ENCODE assay signal across 8 cellular contexts in genomic region chr10:79347226-79347893, GRCh38. TPM values are rescaled to one million over a fixed set of nuclear protein-coding genes. Genes with fewer than 3 reads are reported as not detected.
A peak's percentile ranks its signal among the peaks of the same experiment; 100 is the strongest.
DNase-seq lines count a peak whose midpoint lies in the region; FAIRE-seq and TF ChIP-seq lines count a peak whose summit lies in the region.

Gene PPIF, plus strand, starts transcription at chr10:79347469. Its CDS starts 80 bp downstream, at chr10:79347549.

- no peak within 1 kb of the TSS for H2BK15ac ChIP-seq in H9 (ENCODE audit: low read depth, low read length)

- H2AFZ ChIP-seq in H9 (ENCODE audit: low read length), result no peak within 1 kb of the TSS

- CTCF ChIA-PET in activated naive CD4-positive, alpha-beta T cell treated with anti-CD3 and anti-CD28 coated beads for 36 hours (lab: Charles Lee), result interaction anchor here (0.6 to 4.6 kb wide), 14 partner anchors 12 to 973 kb away, joined by 3 to 43 read pairs (median 5); no protein-coding TSS in a partner anchor

- H3K9ac ChIP-seq in H9 (ENCODE audit: extremely low read depth, insufficient read length, low read length), result peak within 1 kb of the TSS; percentile 57

- H3K9me3 Mint-ChIP-seq in H9, result no peaks in the 10 kb centered on the region
- no peaks in the 10 kb centered on the region for H3K9me3 Mint-ChIP-seq in activated naive CD4-positive, alpha-beta T cell treated with anti-CD3 and anti-CD28 coated beads for 36 hours

- H3K79me2 ChIP-seq in H9 (ENCODE audit: insufficient read depth, low read length), result no peaks in the 10 kb centered on the region

- peak within 1 kb of the TSS; percentile 78 to 96 for H3K4me3 ChIP-seq in neutrophil (ENCODE audit: low read depth in 1 of 2, low read length in 1 of 2)

- H2BK20ac ChIP-seq in H9 (ENCODE audit: low read depth, low read length, poor library complexity, severe bottlenecking), result no peak within 1 kb of the TSS

- no peak within 1 kb of the TSS for H3K27ac Mint-ChIP-seq in H9
- peak within 1 kb of the TSS; percentile 95 for H3K27ac Mint-ChIP-seq in activated naive CD4-positive, alpha-beta T cell treated with anti-CD3 and anti-CD28 coated beads for 36 hours

- H3K23ac ChIP-seq in H9 (ENCODE audit: insufficient read length, low read depth, low read length), result no peak within 1 kb of the TSS

- no peak within 1 kb of the TSS; the same call in 1 of the 2 replicates for H3K4ac ChIP-seq in H9 (ENCODE audit: low read depth, low read length)

- H3K56ac ChIP-seq in H9 (ENCODE audit: insufficient read length, low read depth, low read length), result no peak within 1 kb of the TSS

- no peak within 1 kb of the TSS for H2BK12ac ChIP-seq in H9 (ENCODE audit: insufficient read length, low read depth, low read length)

- H3T11ph ChIP-seq in H9 (ENCODE audit: low read length), result no peak within 1 kb of the TSS

- in situ Hi-C loops in SK-MEL-5 (cut with HindIII; ENCODE audit: low pct_unique_long_range_greater_than_20kb, low sequenced_read_pairs), result no loop called here

- H3K27ac ChIP-seq in H9 (ENCODE audit: insufficient read length, low read depth, low read length) (no peak within 1 kb of the TSS), neutrophil (peak within 1 kb of the TSS; percentile 100)

- no peak within 1 kb of the TSS for H4K8ac ChIP-seq in H9 (replicated peaks; ENCODE audit: insufficient read length, low read depth, low read length)

- peaks cover 14 to 36% (median 36%) of the 10 kb centered on the region in 3 experiments; a peak in 6 of 7 replicates for H3K36me3 Mint-ChIP-seq in H9 (ENCODE audit: insufficient read depth in 1 of 3, low read depth in 3 of 3)
- peaks cover 38% of the 10 kb centered on the region for H3K36me3 Mint-ChIP-seq in activated naive CD4-positive, alpha-beta T cell treated with anti-CD3 and anti-CD28 coated beads for 36 hours (ENCODE audit: low read depth)

- H4K20me1 ChIP-seq in H9 (ENCODE audit: control insufficient read depth, insufficient read depth, insufficient read length), result no peaks in the 10 kb centered on the region

- H3K23me2 ChIP-seq in H9 (ENCODE audit: insufficient read length, low read depth, low read length, poor library complexity, severe bottlenecking), result peaks cover 5% of the 10 kb centered on the region

- H3K9me3 ChIP-seq in H9 (ENCODE audit: control insufficient read depth, low read depth, low read length) (no peaks in the 10 kb centered on the region), neutrophil (no peaks in the 10 kb centered on the region)

- H3K14ac ChIP-seq in H9 (ENCODE audit: insufficient read depth, low read length), result peak within 1 kb of the TSS; percentile 89

- peaks cover 5% of the 10 kb centered on the region for H3K79me1 ChIP-seq in H9 (ENCODE audit: insufficient read depth, low read depth, low read length, poor library complexity, severe bottlenecking)

- DNase-seq in GM04503 (ENCODE audit: low read depth) (peak; percentile 34), H9 (peak; percentile 92), M059J (ENCODE audit: low read depth) (peak; percentile 88), SK-MEL-5 (ENCODE audit: low read depth, low spot score) (peak; percentile 84), frontal cortex (ENCODE audit: low spot score in 2 of 2) (peak; percentile 91 to 95)
- peak; percentile 93 for DNase-seq in activated naive CD4-positive, alpha-beta T cell treated with anti-CD3 and anti-CD28 coated beads for 36 hours

- intact Hi-C loops in activated naive CD4-positive, alpha-beta T cell treated with anti-CD3 and anti-CD28 coated beads for 36 hours (cut with micrococcal nuclease), result loop anchor here (1.0 to 2.0 kb wide), 6 partner anchors 16 to 857 kb away; partner anchors contain the start of genes ANXA11 and ZCCHC24

- H3K4me1 ChIP-seq in H9 (ENCODE audit: insufficient read depth, low read length) (0 out of 2 replicates have a peak, but pooled peaks cover 5% of the 10 kb centered on the region), neutrophil (ENCODE audit: control insufficient read depth in 1 of 2, insufficient read depth in 1 of 2, low read depth in 1 of 2, low read length in 1 of 2) (peaks cover 61 to 72% of the 10 kb centered on the region in 2 experiments)

- WGBS in H9 (ENCODE audit: extremely low coverage, insufficient read length, low lambda C conversion rate), result no CpG with 5 or more reads among the region's 77 CpGs

- H3K27me3 ChIP-seq in H9 (ENCODE audit: insufficient read depth, low read length) (no peaks in the 10 kb centered on the region), neutrophil (no peaks in the 10 kb centered on the region)

- no peak within 1 kb of the TSS for H2BK5ac ChIP-seq in H9 (ENCODE audit: insufficient read length, low read length)

- H2BK120ac ChIP-seq in H9 (ENCODE audit: low read depth, low read length, poor library complexity, severe bottlenecking), result no peak within 1 kb of the TSS

- TF ChIP-seq CTCF in H9 (conservative IDR thresholded peaks at IDR 0.05), result peak; percentile 95
- peak; percentile 100 for TF ChIP-seq CTCF in neutrophil (IDR thresholded peaks at IDR 0.05)
- no peak for TF ChIP-seq CTCF in subcutaneous adipose tissue (IDR thresholded peaks at IDR 0.05; ENCODE audit: low read depth)

- H3K27me3 Mint-ChIP-seq in H9 (ENCODE audit: low read depth), result peaks cover 9% of the 10 kb centered on the region
- no peaks in the 10 kb centered on the region for H3K27me3 Mint-ChIP-seq in activated naive CD4-positive, alpha-beta T cell treated with anti-CD3 and anti-CD28 coated beads for 36 hours (ENCODE audit: low read depth)

- no peak for FAIRE-seq in frontal cortex (lab: Jason Lieb, UNC)

- H3K4me3 Mint-ChIP-seq in H9, result peak within 1 kb of the TSS; percentile 76 to 87
- peak within 1 kb of the TSS; percentile 89 for H3K4me3 Mint-ChIP-seq in activated naive CD4-positive, alpha-beta T cell treated with anti-CD3 and anti-CD28 coated beads for 36 hours

- no peak within 1 kb of the TSS for H4K91ac ChIP-seq in H9 (ENCODE audit: insufficient read length, low read depth, low read length)

- H2AK5ac ChIP-seq in H9 (ENCODE audit: insufficient read length, low read length), result no peak within 1 kb of the TSS

- H3K4me2 ChIP-seq in H9 (ENCODE audit: insufficient read depth, insufficient read length, low read length), result peak within 1 kb of the TSS; percentile 43

- peaks cover 39% of the 10 kb centered on the region for H3K36me3 ChIP-seq in neutrophil

- no peak within 1 kb of the TSS for H4K5ac ChIP-seq in H9 (ENCODE audit: insufficient read length, low read depth, low read length)

- peak within 1 kb of the TSS; percentile 50 for H3K18ac ChIP-seq in H9 (ENCODE audit: insufficient read length, low read depth, low read length)

- H3K4me1 Mint-ChIP-seq in H9, result peaks cover 8 to 23% of the 10 kb centered on the region in 2 experiments
- H3K4me1 Mint-ChIP-seq in activated naive CD4-positive, alpha-beta T cell treated with anti-CD3 and anti-CD28 coated beads for 36 hours (ENCODE audit: low read depth), result peaks cover 36% of the 10 kb centered on the region

RNA-seq across cellular contexts. Expression of gene PPIF, which starts in this region (rescaled TPM):
- total RNA-seq in H9 (2021), result 79.7 and 80.4 TPM in 2 replicates
- total RNA-seq in M059J (2014; rRNA removed; shearing (Covaris generic)), result 36.5 and 50.7 TPM in 2 replicates
- total RNA-seq in SK-MEL-5 (2014; rRNA removed; shearing (Covaris generic)), result 25.1 and 26.9 TPM in 2 replicates
- polyA plus RNA-seq in SK-MEL-5 (2015; cell fraction: cytosol; rRNA removed), result 99.6 and 115 TPM in 2 replicates
- polyA plus RNA-seq in SK-MEL-5 (2015; cell fraction: nucleus; rRNA removed), result 99.0 and 111 TPM in 2 replicates
- 10 to 100 TPM; 94.1 to 95.6 TPM for total RNA-seq in activated naive CD4-positive, alpha-beta T cell treated with anti-CD3 and anti-CD28 coated beads for 36 hours
- total RNA-seq in frontal cortex, result 5.7 TPM
- total RNA-seq in subcutaneous adipose tissue, result 10 to 100 TPM; 13.0 to 55.2 (median 29.8) TPM

Comparison
In these comparisons a context has a peak if more than half of its experiments do, and no peak if none do; other contexts are left out.
1. DNase-seq: peak in every context shown above with its lines; median percentile 93 in activated naive CD4-positive, alpha-beta T cell treated with anti-CD3 and anti-CD28 coated beads for 36 hours; 93 in frontal cortex; 92 in H9; 88 in M059J; 84 in SK-MEL-5; 34 in GM04503.